8 cellular contexts compared by ENCODE assay signal in genomic region chr12:21296751-21297406, GRCh38. TPM values are rescaled to one million over a fixed set of nuclear protein-coding genes. Genes with fewer than 3 reads are reported as not detected.
DNase-seq lines count a peak whose midpoint lies in the region; ATAC-seq and TF ChIP-seq lines count a peak whose summit lies in the region.

No MANE protein-coding gene starts in this region.

- peak; percentile 60 for ATAC-seq in GM19467 (IDR thresholded peaks at IDR 0.05; ENCODE audit: unreplicated experiment)

- H3K4me3 ChIP-seq in astrocyte of the cerebellum (ENCODE audit: low read depth, low read length) = no peak overlapping the region

- peak; percentile 82 for TF ChIP-seq CTCF in astrocyte of the cerebellum (IDR thresholded peaks at IDR 0.05; ENCODE audit: low read depth, low read length, missing control alignments)

- DNase-seq in SIG-M5 treated with dmso at 0.1 percent for 504 hours (lab: John Stamatoyannopoulos, UW; ENCODE audit: unreplicated experiment) (peak; percentile 36), SIG-M5 (lab: John Stamatoyannopoulos, UW) (no peak), HuH-7 (ENCODE audit: low spot score) (peak; percentile 9), astrocyte of the cerebellum (ENCODE audit: low read depth) (peak; percentile 6), medulla oblongata (ENCODE audit: extremely low spot score) (peak; percentile 29), H4 (ENCODE audit: low spot score) (no peak), NCI-H187 (lab: John Stamatoyannopoulos, UW) (no peak)

- in situ Hi-C loops in astrocyte of the cerebellum (cut with HindIII; ENCODE audit: low sequenced_read_pairs) = no loop called here

RNA-seq across cellular contexts. Expression of gene SLCO1A2, which starts 37.8 kb away (rescaled TPM):
- total RNA-seq in H4 (2014; rRNA removed; shearing (Covaris generic)) = not detected in 2 replicates

Comparison
In these comparisons a context has a peak if more than half of its experiments do, and no peak if none do; other contexts are left out.
1. DNase-seq: peak in SIG-M5 treated with dmso at 0.1 percent for 504 hours (single experiment), HuH-7 (single experiment), astrocyte of the cerebellum (single experiment) and medulla oblongata (single experiment); none in SIG-M5 (single experiment), H4 (single experiment) and NCI-H187 (0 of 2).